9 cellular contexts compared by ENCODE assay signal in genomic region chr11:36361901-36362391, GRCh38.
DNase-seq lines count a peak whose midpoint lies in the region; ATAC-seq, FAIRE-seq and TF ChIP-seq lines count a peak whose summit lies in the region.
"Had no signal": no experiment of that assay in that cellular context is flagged by ENCODE, and none has a peak within 500 bp of the region (broad histone marks: within the 10 kb centered on the region; RNA-seq: fewer than 3 reads in every experiment).

No MANE protein-coding gene starts in this region.

- peak overlapping the region; percentile 74 for H3K9ac ChIP-seq in keratinocyte (ENCODE audit: control insufficient read depth, extremely low read depth, insufficient read depth, low read length)

- peak overlapping the region in 1 of 2 donors; percentile 60 for H3K4me3 Mint-ChIP-seq in stimulated activated naive B cell treated with anti-CD40 and anti-IgM and Interleukin-4, amounts not matched to agents 10 μg/mL and 1 μg/mL and 100 μg/mL, for 72 hours

- in situ Hi-C loops in astrocyte of the cerebellum (cut with HindIII; ENCODE audit: low sequenced_read_pairs), result no loop called here

- H3K36me3 ChIP-seq in keratinocyte (ENCODE audit: control insufficient read depth in 2 of 2, extremely low read depth in 1 of 2, insufficient read depth in 2 of 2, low read length in 2 of 2), result no peaks in the 10 kb centered on the region

- no peaks in the 10 kb centered on the region for H3K9me3 Mint-ChIP-seq in stimulated activated naive B cell treated with anti-CD40 and anti-IgM and Interleukin-4, amounts not matched to agents 10 μg/mL and 1 μg/mL and 100 μg/mL, for 72 hours

- TF ChIP-seq CTCF in astrocyte of the cerebellum (IDR thresholded peaks at IDR 0.05; ENCODE audit: low read depth, low read length, missing control alignments), result no peak
- TF ChIP-seq CTCF in keratinocyte (optimal IDR thresholded peaks at IDR 0.05 in 1 of 3, IDR thresholded peaks at IDR 0.05 in 1 of 3, conservative IDR thresholded peaks at IDR 0.05 in 1 of 3; ENCODE audit: extremely low read depth in 1 of 3, insufficient read depth in 2 of 3, low read length in 3 of 3), result no peak

- H3K4me1 Mint-ChIP-seq in stimulated activated naive B cell treated with anti-CD40 and anti-IgM and Interleukin-4, amounts not matched to agents 10 μg/mL and 1 μg/mL and 100 μg/mL, for 72 hours, result peaks cover 30 to 59% of the 10 kb centered on the region in 2 donors

- peak in 1 of 2 donors; percentile 82 for ATAC-seq in left cardiac atrium
- ATAC-seq in HG03159 (IDR thresholded peaks at IDR 0.05; ENCODE audit: unreplicated experiment), result no peak
- ATAC-seq in HG03439 (IDR thresholded peaks at IDR 0.05; ENCODE audit: unreplicated experiment), result no peak
- ATAC-seq in stimulated activated naive B cell treated with anti-CD40 and anti-IgM and Interleukin-4, amounts not matched to agents 10 μg/mL and 1 μg/mL and 100 μg/mL, for 72 hours (replicated peaks), result no peak
- no peak for ATAC-seq in GM21723 (IDR thresholded peaks at IDR 0.05; ENCODE audit: unreplicated experiment)

- no peaks in the 10 kb centered on the region for H3K79me2 ChIP-seq in keratinocyte (ENCODE audit: control insufficient read depth, insufficient read depth, low read length)

- no peaks in the 10 kb centered on the region for H3K9me1 ChIP-seq in keratinocyte (ENCODE audit: control insufficient read depth, extremely low read depth, insufficient read depth, low read length)

- no peaks in the 10 kb centered on the region for H3K36me3 Mint-ChIP-seq in stimulated activated naive B cell treated with anti-CD40 and anti-IgM and Interleukin-4, amounts not matched to agents 10 μg/mL and 1 μg/mL and 100 μg/mL, for 72 hours

- no peaks in the 10 kb centered on the region for H3K9me3 ChIP-seq in keratinocyte (ENCODE audit: control insufficient read depth, low read depth, low read length)

- DNase-seq in left cardiac atrium (peak; percentile 37), cardiac septum (ENCODE audit: low spot score) (no peak), astrocyte of the cerebellum (ENCODE audit: low read depth) (peak; percentile 58), keratinocyte (ENCODE audit: low read depth, low spot score) (peak; percentile 65)
- no peak for DNase-seq in stimulated activated naive B cell treated with anti-CD40 and anti-IgM and Interleukin-4, amounts not matched to agents 10 μg/mL and 1 μg/mL and 100 μg/mL, for 72 hours
- DNase-seq: RPMI8226 had no signal

- no peaks in the 10 kb centered on the region for H4K20me1 ChIP-seq in keratinocyte (ENCODE audit: control insufficient read depth, extremely low read depth, insufficient read depth, low read length)

- intact Hi-C loops in left cardiac atrium (cut with DNase I) (loop anchor here in 1 of 2 donors (10.0 kb wide), 1 partner anchor 57 kb away; no protein-coding TSS in a partner anchor), cardiac septum (cut with DNase I) (no loop called here)

- no peaks in the 10 kb centered on the region for H3K27me3 ChIP-seq in keratinocyte (ENCODE audit: control insufficient read depth, extremely low read depth, insufficient read depth, low read length)

- FAIRE-seq in keratinocyte (lab: Jason Lieb, UNC), result peak; percentile 87

- H3K4me2 ChIP-seq in keratinocyte (ENCODE audit: control insufficient read depth, extremely low read depth, insufficient read depth, low read depth, low read length), result peak overlapping the region; percentile 82

- H2AFZ ChIP-seq in keratinocyte (ENCODE audit: control insufficient read depth, low read length), result peak overlapping the region; percentile 70

- peaks cover 18 to 43% of the 10 kb centered on the region in 2 donors for H3K27me3 Mint-ChIP-seq in stimulated activated naive B cell treated with anti-CD40 and anti-IgM and Interleukin-4, amounts not matched to agents 10 μg/mL and 1 μg/mL and 100 μg/mL, for 72 hours

- H3K4me3 ChIP-seq in astrocyte of the cerebellum (ENCODE audit: low read depth, low read length) (no peak overlapping the region), keratinocyte (ENCODE audit: control insufficient read depth in 2 of 3, extremely low read depth in 1 of 3, insufficient read depth in 2 of 3, low read depth in 1 of 3, low read length in 3 of 3) (peak overlapping the region in 2 of 3 experiments; percentile 47 to 50)

- no peak overlapping the region for H3K27ac Mint-ChIP-seq in stimulated activated naive B cell treated with anti-CD40 and anti-IgM and Interleukin-4, amounts not matched to agents 10 μg/mL and 1 μg/mL and 100 μg/mL, for 72 hours

- dilution Hi-C loops in keratinocyte (cut with MboI; ENCODE audit: extremely low pct_ligation_motif_present, low sequenced_read_pairs), result no loop called here

- peak overlapping the region; percentile 91 for H3K27ac ChIP-seq in keratinocyte (ENCODE audit: control insufficient read depth, insufficient read depth, low read length)

- peaks cover 47% of the 10 kb centered on the region for H3K4me1 ChIP-seq in keratinocyte (ENCODE audit: control insufficient read depth, extremely low read depth, insufficient read depth, low read length)

Comparison
In these comparisons a context has a peak if more than half of its experiments do, and no peak if none do; other contexts are left out.
1. DNase-seq: peak in left cardiac atrium (single experiment), astrocyte of the cerebellum (single experiment) and keratinocyte (single experiment); none in cardiac septum (single experiment) and stimulated activated naive B cell treated with anti-CD40 and anti-IgM and Interleukin-4, amounts not matched to agents 10 μg/mL and 1 μg/mL and 100 μg/mL, for 72 hours (single experiment).